ENCODE assay signal across 24 cellular contexts in the genomic region with DNA sequence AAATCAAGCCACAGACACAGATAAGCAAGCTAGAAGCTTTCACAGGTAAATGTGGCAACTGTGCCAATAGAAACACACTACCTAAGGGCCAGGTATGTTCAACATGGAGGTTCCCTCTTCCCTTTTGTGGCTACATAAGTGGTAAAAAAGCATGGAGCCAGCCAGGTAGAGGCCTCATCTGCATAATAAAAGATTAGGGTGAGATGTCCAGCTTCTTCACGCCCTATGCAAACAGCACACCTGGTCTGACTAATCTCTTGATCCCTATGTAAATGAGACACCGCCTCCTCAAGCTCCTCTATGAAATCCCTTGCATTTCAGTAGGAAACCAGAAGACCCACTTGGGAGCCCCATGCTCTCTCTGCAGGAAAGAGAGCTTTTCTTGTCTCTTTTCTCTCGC.
DNase-seq lines count a peak whose midpoint lies in the region; ATAC-seq, FAIRE-seq and TF ChIP-seq lines count a peak whose summit lies in the region.
"Had no signal": no experiment of that assay in that cellular context is flagged by ENCODE, and none has a peak within 500 bp of the region (broad histone marks: within the 10 kb centered on the region; RNA-seq: fewer than 3 reads in every experiment).

No MANE protein-coding gene starts in this region.

- H3K36me3 Mint-ChIP-seq in natural killer cell (peaks cover 12% of the 10 kb centered on the region), type B pancreatic cell (no peaks in the 10 kb centered on the region)
- H3K36me3 Mint-ChIP-seq in activated T-cell treated with anti-CD3 and anti-CD28 coated beads, Interleukin-2, amount 50 U/mL, for 24 hours (ENCODE audit: low read depth), result no peaks in the 10 kb centered on the region

- H2BK12ac ChIP-seq in H1 (ENCODE audit: low read depth, low read length), result no peak overlapping the region

- ATAC-seq in natural killer cell (no peak), HG03432 (IDR thresholded peaks at IDR 0.05; ENCODE audit: unreplicated experiment) (no peak)
- ATAC-seq: A549 had no signal

- TF ChIP-seq POLR2A in H1 (IDR thresholded peaks at IDR 0.05; ENCODE audit: control extremely low read depth in 1 of 2, low read depth in 2 of 2, low read length in 2 of 2), result no peak; a peak in 1 of 3 replicates

- H4K20me1 ChIP-seq in H1 (replicated peaks in 1 of 2; ENCODE audit: control insufficient read depth in 1 of 2, insufficient read depth in 2 of 2, low read length in 2 of 2), result no peaks in the 10 kb centered on the region

- no peaks in the 10 kb centered on the region for H3K9me3 ChIP-seq in H1 (ENCODE audit: insufficient read depth in 2 of 2, low read depth in 1 of 2, low read length in 1 of 2)
- H3K9me3 ChIP-seq: A549, SK-N-SH had no signal

- H3K9me3 Mint-ChIP-seq in natural killer cell (peaks cover 2 to 18% of the 10 kb centered on the region in 2 donors), type B pancreatic cell (peaks cover 4% of the 10 kb centered on the region)
- no peaks in the 10 kb centered on the region for H3K9me3 Mint-ChIP-seq in activated T-cell treated with anti-CD3 and anti-CD28 coated beads, Interleukin-2, amount 50 U/mL, for 24 hours

- no peak; a peak in 1 of 4 replicates for TF ChIP-seq RAD21 in H1 (IDR thresholded peaks at IDR 0.05 in 1 of 2, conservative IDR thresholded peaks at IDR 0.05 in 1 of 2; ENCODE audit: low read depth in 2 of 2, low read length in 2 of 2)

- H3K23me2 ChIP-seq in H1 (ENCODE audit: low read depth, low read length), result no peaks in the 10 kb centered on the region

- POLR2A ChIA-PET in H1 (lab: Charles Lee; ENCODE audit: partially characterized antibody), result interaction anchor here (0.6 to 1.2 kb wide), 3 partner anchors 10 to 1947 kb away, joined by 3 to 5 read pairs (median 3); a partner anchor contains a TSS

- H3K79me2 ChIP-seq in H1 (ENCODE audit: control insufficient read depth in 1 of 2, insufficient read depth in 2 of 2, low read length in 2 of 2), result no peaks in the 10 kb centered on the region

- H2BK20ac ChIP-seq in H1 (ENCODE audit: low read length), result no peak overlapping the region

- H2AFZ ChIP-seq in H1 (ENCODE audit: low read length), result no peak overlapping the region

- no peak overlapping the region for H3K4ac ChIP-seq in H1 (replicated peaks; ENCODE audit: insufficient read length, low read depth, low read length)

- H3K23ac ChIP-seq in H1 (ENCODE audit: insufficient read length), result no peak overlapping the region

- no peak overlapping the region for H2AK5ac ChIP-seq in H1 (ENCODE audit: low read depth, low read length)

- H4K8ac ChIP-seq in H1 (ENCODE audit: extremely low read depth, insufficient read depth, low read length), result no peak overlapping the region

- TF ChIP-seq CTCF in H1 (IDR thresholded peaks at IDR 0.05; ENCODE audit: control extremely low read depth in 1 of 3, insufficient read depth in 1 of 3, low read depth in 1 of 3, low read length in 3 of 3) (no peak), natural killer cell (IDR thresholded peaks at IDR 0.05) (no peak), type B pancreatic cell (conservative IDR thresholded peaks at IDR 0.05) (no peak)

- H4K91ac ChIP-seq in H1 (replicated peaks; ENCODE audit: insufficient read length, low read length), result no peak overlapping the region

- H3K36me3 ChIP-seq in H7 (replicated peaks; ENCODE audit: control insufficient read depth, insufficient read depth, low read length) (no peaks in the 10 kb centered on the region), H1 (ENCODE audit: control insufficient read depth in 2 of 4, insufficient read depth in 4 of 4, low read length in 3 of 4) (no peaks in the 10 kb centered on the region)

- peak; percentile 96 for FAIRE-seq in H1 (lab: Jason Lieb, UNC)
- FAIRE-seq: A549, GM18507 had no signal

- H3K27me3 ChIP-seq in H7 (ENCODE audit: control insufficient read depth, insufficient read depth, low read length) (no peaks in the 10 kb centered on the region), H1 (replicated peaks in 1 of 4; ENCODE audit: control insufficient read depth in 3 of 4, extremely low read depth in 1 of 4, insufficient read depth in 3 of 4, low read length in 3 of 4) (no peaks in the 10 kb centered on the region)

- H3K27ac Mint-ChIP-seq in natural killer cell (peak overlapping the region; percentile 80 to 93), type B pancreatic cell (no peak overlapping the region)
- H3K27ac Mint-ChIP-seq in activated T-cell treated with anti-CD3 and anti-CD28 coated beads, Interleukin-2, amount 50 U/mL, for 24 hours, result no peak overlapping the region
- H3K27ac Mint-ChIP-seq: B cell, CD14-positive monocyte, IgD-negative memory B cell had no signal

- H3K4me3 Mint-ChIP-seq in natural killer cell (peak overlapping the region; percentile 62), type B pancreatic cell (no peak overlapping the region)
- no peak overlapping the region for H3K4me3 Mint-ChIP-seq in activated T-cell treated with anti-CD3 and anti-CD28 coated beads, Interleukin-2, amount 50 U/mL, for 24 hours
- H3K4me3 Mint-ChIP-seq: B cell, CD14-positive monocyte, IgD-negative memory B cell had no signal

- DNase-seq in H7 (peak; percentile 12), H1 (ENCODE audit: low read depth in 1 of 2, low spot score in 2 of 2) (peak; percentile 34 to 46), iPS-NIHi11 (ENCODE audit: low spot score) (peak; percentile 16), natural killer cell (no peak), COR-L47 (lab: John Stamatoyannopoulos, UW) (no peak), type B pancreatic cell (ENCODE audit: extremely low spot score, unreplicated experiment) (no peak)
- no peak for DNase-seq in activated T-cell treated with anti-CD3 and anti-CD28 coated beads, Interleukin-2, amount 50 U/mL, for 24 hours
- DNase-seq: DND-41, GDM1, NCI-H1105, NCI-H146, NCI-H2029, NCI-H2227 treated with DMSO at 0.1 percent for 48 hours, NCI-H510A, NCI-H748 treated with DMSO at 0.1 percent for 48 hours, SIG-M5, SK-N-SH had no signal

- H3K4me2 ChIP-seq in H1 (ENCODE audit: insufficient read depth in 1 of 2, low read depth in 2 of 2, low read length in 2 of 2), result peak overlapping the region; percentile 21 to 43; a peak in 2 of 4 replicates
- H3K4me2 ChIP-seq: A549, SK-N-SH had no signal

- CTCF ChIA-PET in H1 (lab: Charles Lee; ENCODE audit: partially characterized antibody), result no interaction called here

- H3K18ac ChIP-seq in H1 (ENCODE audit: extremely low read depth, low read length), result no peak overlapping the region

- H2BK120ac ChIP-seq in H1 (replicated peaks; ENCODE audit: low read depth, low read length), result no peak overlapping the region

- TF ChIP-seq EP300 in H1 (IDR thresholded peaks at IDR 0.05; ENCODE audit: borderline replicate concordance in 1 of 2, low read depth in 2 of 2, low read length in 2 of 2), result peak in 1 of 2 experiments; percentile 38; a peak in 1 of 3 replicates

- H3K79me1 ChIP-seq in H1 (ENCODE audit: low read depth, low read length), result no peaks in the 10 kb centered on the region

- H3K27me3 Mint-ChIP-seq in natural killer cell (ENCODE audit: low read depth in 2 of 2) (no peaks in the 10 kb centered on the region), type B pancreatic cell (peaks cover 2% of the 10 kb centered on the region)
- no peaks in the 10 kb centered on the region for H3K27me3 Mint-ChIP-seq in activated T-cell treated with anti-CD3 and anti-CD28 coated beads, Interleukin-2, amount 50 U/mL, for 24 hours
- H3K27me3 Mint-ChIP-seq: B cell, IgD-negative memory B cell had no signal

- no peak overlapping the region for H2BK15ac ChIP-seq in H1 (ENCODE audit: low read length)

- no peak overlapping the region for H4K5ac ChIP-seq in H1 (ENCODE audit: insufficient read length, low read depth, low read length)

- intact Hi-C loops in natural killer cell (cut with micrococcal nuclease), result loop anchor here (10.0 kb wide), 1 partner anchor 800 kb away; a partner anchor contains a TSS

- no peak overlapping the region; the same call in 1 of the 2 replicates for H2BK5ac ChIP-seq in H1 (ENCODE audit: low read depth, low read length)

- no peak overlapping the region for H3K9ac ChIP-seq in H1 (replicated peaks in 1 of 4; ENCODE audit: extremely low read depth in 1 of 4, low read depth in 3 of 4, low read length in 3 of 4)
- H3K9ac ChIP-seq: SK-N-SH had no signal

- H3K4me3 ChIP-seq in H7 (ENCODE audit: insufficient read depth, low read depth, low read length), result no peak overlapping the region
- peak overlapping the region in 1 of 4 experiments; percentile 26; a peak in 1 of 8 replicates for H3K4me3 ChIP-seq in H1 (ENCODE audit: extremely low read depth in 1 of 4, insufficient read depth in 2 of 4, low read depth in 3 of 4, low read length in 4 of 4)
- H3K4me3 ChIP-seq: A549 had no signal

- 26% methylated on average over 3 of the region's 3 CpGs; no CpG with 5 or more reads in 1 of the 2 experiments for WGBS in H1 (ENCODE audit: extremely low coverage in 1 of 2, insufficient coverage in 1 of 2, insufficient read length in 1 of 2, insufficient replicate concordance in 2 of 2, low coverage in 1 of 2, low lambda C conversion rate in 2 of 2, missing lambda C conversion rate in 1 of 2), 2 experiments

- H3K27ac ChIP-seq in H1 (ENCODE audit: low read depth, low read length), result peak overlapping the region; percentile 37; the same call in 1 of the 2 replicates
- H3K27ac ChIP-seq: A549, HL-60 had no signal

- peaks cover 0 to 3% (median 0%) of the 10 kb centered on the region in 4 experiments; a peak in 1 of 7 replicates for H3K4me1 ChIP-seq in H1 (replicated peaks in 1 of 4; ENCODE audit: control insufficient read depth in 3 of 4, insufficient read depth in 4 of 4, low read length in 3 of 4)
- H3K4me1 ChIP-seq: A549 had no signal

- H3K14ac ChIP-seq in H1 (ENCODE audit: insufficient read length), result no peak overlapping the region

- no peak overlapping the region for H3K56ac ChIP-seq in H1 (replicated peaks; ENCODE audit: insufficient read length, low read depth, low read length)

- peaks cover 66 to 69% of the 10 kb centered on the region in 2 donors for H3K4me1 Mint-ChIP-seq in natural killer cell
- H3K4me1 Mint-ChIP-seq in type B pancreatic cell (ENCODE audit: unreplicated experiment), result no peaks in the 10 kb centered on the region
- peaks cover 4% of the 10 kb centered on the region for H3K4me1 Mint-ChIP-seq in activated T-cell treated with anti-CD3 and anti-CD28 coated beads, Interleukin-2, amount 50 U/mL, for 24 hours (ENCODE audit: low read depth)
- H3K4me1 Mint-ChIP-seq: B cell had no signal

TF ChIP-seq in H1, 55 proteins besides CTCF, POLR2A, EP300 and RAD21 (continues in another document):
- TF ChIP-seq BRCA1 (IDR thresholded peaks at IDR 0.05; ENCODE audit: low read depth, low read length) (no peak), YY1 (IDR thresholded peaks at IDR 0.05; ENCODE audit: low read depth, low read length) (peak; percentile 79), TCF12 (IDR thresholded peaks at IDR 0.05; ENCODE audit: low read depth, low read length) (peak; percentile 93), HDAC2 (IDR thresholded peaks at IDR 0.05; ENCODE audit: borderline replicate concordance in 1 of 2, low read depth in 2 of 2, low read length in 2 of 2) (0 out of 4 replicates have a peak, but pooled peaks of 1 of the 2 experiments have one; percentile 32), POU5F1 (IDR thresholded peaks at IDR 0.05; ENCODE audit: low read depth, low read length) (peak; percentile 86; the same call in 1 of the 2 replicates), SIRT6 (IDR thresholded peaks at IDR 0.05; ENCODE audit: low read length) (no peak), SP1 (IDR thresholded peaks at IDR 0.05; ENCODE audit: low read depth, low read length) (peak; percentile 54; the same call in 1 of the 2 replicates)

Comparison
In these comparisons a context has a peak if more than half of its experiments do, and no peak if none do; other contexts are left out.
1. DNase-seq: peak in H7 (single experiment), H1 (2 of 2) and iPS-NIHi11 (single experiment); none in natural killer cell (single experiment), COR-L47 (single experiment), type B pancreatic cell (single experiment) and activated T-cell treated with anti-CD3 and anti-CD28 coated beads, Interleukin-2, amount 50 U/mL, for 24 hours (single experiment).
2. H3K27ac Mint-ChIP-seq: peak in natural killer cell (2 of 2); none in type B pancreatic cell (single experiment) and activated T-cell treated with anti-CD3 and anti-CD28 coated beads, Interleukin-2, amount 50 U/mL, for 24 hours (single experiment).